In genomic region chr3:136861890-136862610, GRCh38 we compare ENCODE assay signal across 1 cellular context.
TF ChIP-seq lines count a peak whose summit lies in the region.

TSS of gene NCK1 (plus strand) at chr3:136862208. CDS start at chr3:136928002, 65,794 bp downstream.

TF ChIP-seq in K562, 482 proteins besides CTCF, POLR2A, EP300 and RAD21 (continued from another document and continues in another):
- TF ChIP-seq TFE3 (CRISPR knock-in tag; IDR thresholded peaks at IDR 0.05) (no peak), SPI1 (IDR thresholded peaks at IDR 0.05; ENCODE audit: borderline replicate concordance, low read depth, low read length) (0 out of 2 replicates have a peak, but pooled peaks have one; percentile 17), MEIS2 (IDR thresholded peaks at IDR 0.05; ENCODE audit: partially characterized antibody) (peak; percentile 76), EP400 (IDR thresholded peaks at IDR 0.05) (peak; percentile 85), PRDM10 (IDR thresholded peaks at IDR 0.05; ENCODE audit: partially characterized antibody) (peak; percentile 31), NFE2 (IDR thresholded peaks at IDR 0.05; ENCODE audit: low read depth) (no peak), JUND (IDR thresholded peaks at IDR 0.05; ENCODE audit: borderline replicate concordance, low read depth, low read length) (no peak), JUND (tag; IDR thresholded peaks at IDR 0.05; ENCODE audit: borderline replicate concordance, low read depth, low read length) (no peak), CHD7 (IDR thresholded peaks at IDR 0.05; ENCODE audit: low read depth, low read length) (no peak), TCF15 (CRISPR knock-in tag; IDR thresholded peaks at IDR 0.05) (no peak), GATA2 (CRISPR knock-in tag; IDR thresholded peaks at IDR 0.05) (no peak), ZNF146 (CRISPR knock-in tag; IDR thresholded peaks at IDR 0.05; ENCODE audit: unreplicated experiment) (no peak), TEAD2 (tag; IDR thresholded peaks at IDR 0.05) (no peak), MTA3 (IDR thresholded peaks at IDR 0.05; ENCODE audit: borderline replicate concordance) (peak; percentile 35; the same call in 1 of the 2 replicates), RBM22 (IDR thresholded peaks at IDR 0.05; ENCODE audit: low read depth, low read length, poor library complexity, severe bottlenecking) (no peak), VEZF1 (CRISPR knock-in tag; IDR thresholded peaks at IDR 0.05) (peak; percentile 89), ARID4B (CRISPR knock-in tag; IDR thresholded peaks at IDR 0.05) (peak; percentile 83), CAMTA2 (CRISPR knock-in tag; conservative IDR thresholded peaks at IDR 0.05) (no peak), PHF20 (IDR thresholded peaks at IDR 0.05; ENCODE audit: partially characterized antibody) (no peak), ZNF445 (CRISPR knock-in tag; IDR thresholded peaks at IDR 0.05; ENCODE audit: low read depth) (no peak), BCLAF1 (IDR thresholded peaks at IDR 0.05; ENCODE audit: borderline replicate concordance in 1 of 2, control insufficient read depth in 1 of 2, low read depth in 2 of 2, low read length in 1 of 2) (no peak), NR2F6 (CRISPR knock-in tag; IDR thresholded peaks at IDR 0.05) (no peak), PPARD (CRISPR knock-in tag; IDR thresholded peaks at IDR 0.05) (no peak), CHD2 (IDR thresholded peaks at IDR 0.05; ENCODE audit: low read depth, low read length) (peak; percentile 24; the same call in 1 of the 2 replicates), ZEB2 (IDR thresholded peaks at IDR 0.05) (peak; percentile 56; the same call in 1 of the 2 replicates), MTA2 (IDR thresholded peaks at IDR 0.05; ENCODE audit: low read depth) (no peak), KLF1 (tag; IDR thresholded peaks at IDR 0.05) (no peak), MYBL2 (IDR thresholded peaks at IDR 0.05; ENCODE audit: low read depth) (no peak), MYBL2 (CRISPR knock-in tag; IDR thresholded peaks at IDR 0.05; ENCODE audit: borderline replicate concordance) (no peak)
